In genomic region chr2:88114821-88115220, GRCh38 we compare ENCODE assay signal across 29 cellular contexts. TPM values are rescaled to one million over a fixed set of nuclear protein-coding genes. Genes with fewer than 3 reads are reported as not detected.
"Had no signal": no experiment of that assay in that cellular context is flagged by ENCODE, and none has a peak within 500 bp of the region (broad histone marks: within the 10 kb centered on the region; RNA-seq: fewer than 3 reads in every experiment).

No MANE protein-coding gene starts in this region.

- H2AFZ ChIP-seq: hepatocyte had no signal

- H3K4me2 ChIP-seq: hepatocyte, SK-N-SH had no signal

- H3K4me3 ChIP-seq: body of pancreas, hepatocyte, thyroid gland, upper lobe of right lung had no signal

- H3K9me3 Mint-ChIP-seq: activated CD4-positive, alpha-beta memory T cell treated with anti-CD3 and anti-CD28 coated beads, Interleukin-2, amount 10 ng/mL, durations not matched to agents 7 days and 5 days; activated CD4-positive, alpha-beta T cell treated with anti-CD3 and anti-CD28 coated beads, Interleukin-2, amount 10 ng/mL, durations not matched to agents 24 days and 14 days; activated naive CD8-positive, alpha-beta T cell treated with anti-CD3 and anti-CD28 coated beads, Interleukin-2, amount 50 U/mL, for 24 hours; activated T-helper 1 cell treated with anti-CD3 and anti-CD28 coated beads, Interleukin-12 subunit alpha, Interleukin-12 subunit beta, Interleukin-2, Interleukin-4 antibody, amounts not matched to agents 30 ng/mL and 10 ng/mL and 1 ng/mL, durations not matched to agents 14 hours and 24 hours and 36 hours; immature natural killer cell had no signal

- H3K36me3 Mint-ChIP-seq: immature natural killer cell had no signal

- H3K27ac ChIP-seq: body of pancreas, hepatocyte, thyroid gland, upper lobe of right lung had no signal

- H3K36me3 ChIP-seq: thyroid gland, upper lobe of right lung had no signal

- ATAC-seq: activated naive CD8-positive, alpha-beta T cell treated with anti-CD3 and anti-CD28 coated beads, Interleukin-2, amount 50 U/mL, for 24 hours; body of pancreas; esophagus mucosa; stimulated activated naive CD8-positive, alpha-beta T cell treated with anti-CD3 and anti-CD28 coated beads, Interleukin-15, Interleukin-2, amounts not matched to agents 100 U/mL and 50 U/mL, for 24 hours; upper lobe of right lung had no signal

- H3K4me1 Mint-ChIP-seq: activated CD4-positive, alpha-beta memory T cell treated with anti-CD3 and anti-CD28 coated beads, Interleukin-2, amount 10 ng/mL, durations not matched to agents 7 days and 5 days; activated CD4-positive, alpha-beta T cell treated with anti-CD3 and anti-CD28 coated beads, Interleukin-2, amount 10 ng/mL, durations not matched to agents 24 days and 14 days; activated naive CD8-positive, alpha-beta T cell treated with anti-CD3 and anti-CD28 coated beads, Interleukin-2, amount 50 U/mL, for 24 hours; immature natural killer cell had no signal

- H3K27me3 ChIP-seq: body of pancreas, hepatocyte, thyroid gland, upper lobe of right lung had no signal

- H3K27ac Mint-ChIP-seq: activated CD4-positive, alpha-beta memory T cell treated with anti-CD3 and anti-CD28 coated beads, Interleukin-2, amount 10 ng/mL, durations not matched to agents 7 days and 5 days; activated CD4-positive, alpha-beta T cell treated with anti-CD3 and anti-CD28 coated beads, Interleukin-2, amount 10 ng/mL, durations not matched to agents 24 days and 14 days; activated naive CD8-positive, alpha-beta T cell treated with anti-CD3 and anti-CD28 coated beads, Interleukin-2, amount 50 U/mL, for 24 hours; activated T-helper 1 cell treated with anti-CD3 and anti-CD28 coated beads, Interleukin-12 subunit alpha, Interleukin-12 subunit beta, Interleukin-2, Interleukin-4 antibody, amounts not matched to agents 30 ng/mL and 10 ng/mL and 1 ng/mL, durations not matched to agents 14 hours and 24 hours and 36 hours; immature natural killer cell had no signal

- FAIRE-seq: colon had no signal

- H3K79me2 ChIP-seq: hepatocyte had no signal

- H3K4me1 ChIP-seq: body of pancreas, thyroid gland, upper lobe of right lung had no signal

- H3K9me3 ChIP-seq: body of pancreas, SK-N-SH, thyroid gland, upper lobe of right lung had no signal

- DNase-seq: activated CD4-positive, alpha-beta memory T cell treated with anti-CD3 and anti-CD28 coated beads, Interleukin-2, amount 10 ng/mL, durations not matched to agents 7 days and 5 days; activated CD4-positive, alpha-beta T cell treated with anti-CD3 and anti-CD28 coated beads, Interleukin-2, amount 10 ng/mL, durations not matched to agents 24 days and 14 days; activated gamma-delta T cell; activated naive CD4-positive, alpha-beta T cell treated with anti-CD3 and anti-CD28 coated beads, Interleukin-2, amount 50 U/mL, for 16 hours; activated naive CD8-positive, alpha-beta T cell treated with anti-CD3 and anti-CD28 coated beads, Interleukin-2, amount 50 U/mL, for 24 hours; activated T-cell treated with anti-CD3 and anti-CD28 coated beads for 4 hours; body of pancreas; effector memory CD4-positive, alpha-beta T cell; immature natural killer cell; occipital lobe; posterior cingulate gyrus; SK-N-SH; stimulated activated CD4-positive, alpha-beta T cell treated with anti-CD3 and anti-CD28 coated beads, Interleukin-4, amount 100 ng/mL, for 4 hours; stimulated activated naive CD8-positive, alpha-beta T cell treated with anti-CD3 and anti-CD28 coated beads, Interleukin-15, Interleukin-2, amounts not matched to agents 100 U/mL and 50 U/mL, for 24 hours; thyroid gland; upper lobe of right lung had no signal

- H3K9ac ChIP-seq: SK-N-SH had no signal

- H3K4me3 Mint-ChIP-seq: activated CD4-positive, alpha-beta memory T cell treated with anti-CD3 and anti-CD28 coated beads, Interleukin-2, amount 10 ng/mL, durations not matched to agents 7 days and 5 days; activated CD4-positive, alpha-beta T cell treated with anti-CD3 and anti-CD28 coated beads, Interleukin-2, amount 10 ng/mL, durations not matched to agents 24 days and 14 days; activated naive CD8-positive, alpha-beta T cell treated with anti-CD3 and anti-CD28 coated beads, Interleukin-2, amount 50 U/mL, for 24 hours; activated T-helper 1 cell treated with anti-CD3 and anti-CD28 coated beads, Interleukin-12 subunit alpha, Interleukin-12 subunit beta, Interleukin-2, Interleukin-4 antibody, amounts not matched to agents 30 ng/mL and 10 ng/mL and 1 ng/mL, durations not matched to agents 14 hours and 24 hours and 36 hours; immature natural killer cell had no signal

RNA-seq across cellular contexts. Expression of gene FABP1, which starts 13.0 kb away (rescaled TPM):
- total RNA-seq: activated CD4-positive, alpha-beta memory T cell treated with anti-CD3 and anti-CD28 coated beads, Interleukin-2, amount 10 ng/mL, durations not matched to agents 7 days and 5 days; activated CD4-positive, alpha-beta T cell treated with anti-CD3 and anti-CD28 coated beads, Interleukin-2, amount 10 ng/mL, durations not matched to agents 24 days and 14 days; activated T-helper 1 cell treated with anti-CD3 and anti-CD28 coated beads, Interleukin-12 subunit alpha, Interleukin-12 subunit beta, Interleukin-2, Interleukin-4 antibody, amounts not matched to agents 30 ng/mL and 10 ng/mL and 1 ng/mL, durations not matched to agents 14 hours and 24 hours and 36 hours; body of pancreas; dermis microvascular lymphatic vessel endothelial cell; esophagus mucosa; fibroblast of villous mesenchyme; glomerular endothelial cell; kidney epithelial cell; mononuclear cell; myocyte; occipital lobe; T-helper 2 cell treated with Interferon-gamma antibody and Interleukin-4, amounts not matched to agents 100 ng/mL and 5 ng/mL, for 36 hours; thyroid gland; upper lobe of right lung had no signal
- polyA plus RNA-seq: immature natural killer cell, neural cell, SK-N-SH had no signal

RNA-seq across cellular contexts. Expression of gene SMYD1, which starts 47.2 kb away (rescaled TPM):
- total RNA-seq: activated CD4-positive, alpha-beta memory T cell treated with anti-CD3 and anti-CD28 coated beads, Interleukin-2, amount 10 ng/mL, durations not matched to agents 7 days and 5 days; activated CD4-positive, alpha-beta T cell treated with anti-CD3 and anti-CD28 coated beads, Interleukin-2, amount 10 ng/mL, durations not matched to agents 24 days and 14 days; activated T-helper 1 cell treated with anti-CD3 and anti-CD28 coated beads, Interleukin-12 subunit alpha, Interleukin-12 subunit beta, Interleukin-2, Interleukin-4 antibody, amounts not matched to agents 30 ng/mL and 10 ng/mL and 1 ng/mL, durations not matched to agents 14 hours and 24 hours and 36 hours; body of pancreas; dermis microvascular lymphatic vessel endothelial cell; esophagus mucosa; fibroblast of villous mesenchyme; glomerular endothelial cell; hepatocyte; kidney epithelial cell; liver; occipital lobe; T-helper 2 cell treated with Interferon-gamma antibody and Interleukin-4, amounts not matched to agents 100 ng/mL and 5 ng/mL, for 36 hours; thyroid gland; upper lobe of right lung had no signal
- polyA plus RNA-seq: immature natural killer cell, liver, neural cell, SK-N-SH had no signal

RNA-seq across cellular contexts. Expression of gene THNSL2, which starts 55.3 kb away (rescaled TPM):
- total RNA-seq: activated CD4-positive, alpha-beta memory T cell treated with anti-CD3 and anti-CD28 coated beads, Interleukin-2, amount 10 ng/mL, durations not matched to agents 7 days and 5 days; glomerular endothelial cell had no signal
- polyA plus RNA-seq: SK-N-SH had no signal
